ENCODE assay signal across 16 cellular contexts in genomic region chr5:116428966-116429365, GRCh38.
DNase-seq lines count a peak whose midpoint lies in the region; ATAC-seq and TF ChIP-seq lines count a peak whose summit lies in the region.
"Had no signal": no experiment of that assay in that cellular context is flagged by ENCODE, and none has a peak within 500 bp of the region (broad histone marks: within the 10 kb centered on the region; RNA-seq: fewer than 3 reads in every experiment).

No MANE protein-coding gene starts in this region.

- no peak overlapping the region for H3K4me3 Mint-ChIP-seq in activated CD4-positive, alpha-beta memory T cell treated with anti-CD3 and anti-CD28 coated beads, Interleukin-2, amount 10 ng/mL, durations not matched to agents 7 days and 5 days
- H3K4me3 Mint-ChIP-seq: CD14-positive monocyte; CD8-positive, alpha-beta T cell; GM23338 had no signal

- no peak for TF ChIP-seq CTCF in right atrium auricular region (IDR thresholded peaks at IDR 0.05)

- H3K27me3 ChIP-seq in right atrium auricular region = no peaks in the 10 kb centered on the region

- H3K36me3 ChIP-seq in right atrium auricular region = no peaks in the 10 kb centered on the region

- H3K27me3 Mint-ChIP-seq in activated CD4-positive, alpha-beta memory T cell treated with anti-CD3 and anti-CD28 coated beads, Interleukin-2, amount 10 ng/mL, durations not matched to agents 7 days and 5 days = no peaks in the 10 kb centered on the region

- H3K9me3 ChIP-seq in right atrium auricular region = no peaks in the 10 kb centered on the region

- CTCF ChIA-PET in activated CD4-positive, alpha-beta memory T cell treated with anti-CD3 and anti-CD28 coated beads, Interleukin-2, amount 10 ng/mL, durations not matched to agents 7 days and 5 days (lab: Charles Lee) = no interaction called here

- H3K27ac Mint-ChIP-seq in activated CD4-positive, alpha-beta memory T cell treated with anti-CD3 and anti-CD28 coated beads, Interleukin-2, amount 10 ng/mL, durations not matched to agents 7 days and 5 days = no peak overlapping the region
- H3K27ac Mint-ChIP-seq: CD14-positive monocyte; CD8-positive, alpha-beta T cell; GM23338 had no signal

- no peak overlapping the region for H3K27ac ChIP-seq in right atrium auricular region

- peak; percentile 28 for ATAC-seq in left ventricle myocardium superior
- ATAC-seq: CD8-positive, alpha-beta T cell; GM23338; HepG2 had no signal

- no peaks in the 10 kb centered on the region for H3K9me3 Mint-ChIP-seq in activated CD4-positive, alpha-beta memory T cell treated with anti-CD3 and anti-CD28 coated beads, Interleukin-2, amount 10 ng/mL, durations not matched to agents 7 days and 5 days
- H3K9me3 Mint-ChIP-seq: CD8-positive, alpha-beta T cell; GM23338 had no signal

- H3K4me3 ChIP-seq in right atrium auricular region = no peak overlapping the region
- H3K4me3 ChIP-seq: GM23338 had no signal

- intact Hi-C loops in left ventricle myocardium superior (cut with micrococcal nuclease) (no loop called here), head of caudate nucleus (cut with DNase I) (no loop called here)

- DNase-seq in left ventricle myocardium superior = no peak
- DNase-seq in right atrium auricular region (ENCODE audit: low spot score) = no peak
- DNase-seq in head of caudate nucleus = peak in 28 of 42 donors; percentile 11 to 79 (median 49)
- peak; percentile 68 for DNase-seq in putamen (ENCODE audit: low spot score)
- DNase-seq in activated CD4-positive, alpha-beta memory T cell treated with anti-CD3 and anti-CD28 coated beads, Interleukin-2, amount 10 ng/mL, durations not matched to agents 7 days and 5 days = no peak
- DNase-seq in GM19240 (ENCODE audit: insufficient read length, low spot score) = no peak
- no peak for DNase-seq in stimulated activated CD4-positive, alpha-beta T cell treated with anti-CD3 and anti-CD28 coated beads, Interleukin-4, amount 100 ng/mL, for 4 hours
- DNase-seq: CD8-positive, alpha-beta T cell; COR-L47; DMS153; DMS79 treated with DMSO at 0.1 percent for 48 hours; EL; H7 had no signal

- H3K36me3 Mint-ChIP-seq in activated CD4-positive, alpha-beta memory T cell treated with anti-CD3 and anti-CD28 coated beads, Interleukin-2, amount 10 ng/mL, durations not matched to agents 7 days and 5 days (ENCODE audit: low read depth) = no peaks in the 10 kb centered on the region

- no peaks in the 10 kb centered on the region for H3K4me1 ChIP-seq in right atrium auricular region

- POLR2A ChIA-PET in activated CD4-positive, alpha-beta memory T cell treated with anti-CD3 and anti-CD28 coated beads, Interleukin-2, amount 10 ng/mL, durations not matched to agents 7 days and 5 days (lab: Charles Lee) = no interaction called here

- H3K4me1 Mint-ChIP-seq in activated CD4-positive, alpha-beta memory T cell treated with anti-CD3 and anti-CD28 coated beads, Interleukin-2, amount 10 ng/mL, durations not matched to agents 7 days and 5 days = no peaks in the 10 kb centered on the region
- H3K4me1 Mint-ChIP-seq: CD14-positive monocyte had no signal

Comparison
In these comparisons a context has a peak if more than half of its experiments do, and no peak if none do; other contexts are left out.
1. DNase-seq: peak in head of caudate nucleus (28 of 42) and putamen (single experiment); none in left ventricle myocardium superior (single experiment), right atrium auricular region (single experiment), activated CD4-positive, alpha-beta memory T cell treated with anti-CD3 and anti-CD28 coated beads, Interleukin-2, amount 10 ng/mL, durations not matched to agents 7 days and 5 days (single experiment), GM19240 (single experiment) and stimulated activated CD4-positive, alpha-beta T cell treated with anti-CD3 and anti-CD28 coated beads, Interleukin-4, amount 100 ng/mL, for 4 hours (0 of 2).